Comparison of ENCODE assay signal across 1 cellular context in the genomic region with DNA sequence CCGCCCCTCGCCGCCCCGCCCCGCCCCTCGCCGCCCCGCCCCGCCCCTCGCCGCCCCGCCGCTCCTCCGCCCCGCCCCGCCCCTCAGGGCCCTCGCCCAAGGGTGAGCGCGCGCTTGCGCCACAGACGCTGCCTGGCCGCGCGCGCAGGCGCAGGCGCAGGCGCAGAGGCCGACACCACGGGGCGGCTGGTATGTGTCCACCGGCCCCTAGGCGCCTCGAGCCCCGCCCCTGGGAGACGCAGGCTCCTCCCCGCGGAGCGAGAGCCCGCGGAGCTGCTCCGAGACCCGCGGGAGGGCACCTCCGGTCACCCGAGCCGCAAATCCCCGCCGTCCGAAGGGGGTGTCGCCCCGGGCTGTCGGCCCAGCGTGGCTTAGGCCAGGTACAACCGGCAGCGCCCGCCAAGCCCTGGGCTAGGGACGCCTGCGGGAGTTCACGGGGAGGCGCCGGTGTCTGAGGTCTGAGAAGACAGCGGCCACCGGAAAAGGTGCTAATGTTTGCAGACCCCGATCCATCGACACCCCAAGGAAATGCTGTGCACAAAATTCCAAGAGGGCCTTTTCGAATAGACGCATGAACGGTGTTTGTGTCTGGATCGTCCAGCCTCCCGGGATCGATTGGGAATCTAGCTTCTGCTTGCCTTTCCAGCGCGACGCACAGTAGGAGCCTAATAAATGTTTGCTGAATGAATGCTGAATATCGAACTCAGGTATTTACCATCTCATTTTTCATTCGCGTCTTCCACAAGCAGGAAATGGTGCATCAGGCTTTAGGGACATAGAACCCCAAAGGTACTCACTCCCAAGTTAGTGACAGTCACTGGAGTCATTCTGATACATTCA.
TF ChIP-seq lines count a peak whose summit lies in the region.

No MANE protein-coding gene starts in this region.

TF ChIP-seq in WTC11, 78 proteins besides CTCF, POLR2A, EP300 and RAD21 (continued from another document):
- TF ChIP-seq HMGXB4 (CRISPR knock-in tag; IDR thresholded peaks at IDR 0.05) (0 out of 2 replicates have a peak, but pooled peaks have one; percentile 31), ZNF121 (CRISPR knock-in tag; IDR thresholded peaks at IDR 0.05) (no peak), OVOL2 (CRISPR knock-in tag; IDR thresholded peaks at IDR 0.05; ENCODE audit: borderline replicate concordance) (no peak), CREB1 (CRISPR knock-in tag; IDR thresholded peaks at IDR 0.05) (no peak)
- TF ChIP-seq, protein P1, sequence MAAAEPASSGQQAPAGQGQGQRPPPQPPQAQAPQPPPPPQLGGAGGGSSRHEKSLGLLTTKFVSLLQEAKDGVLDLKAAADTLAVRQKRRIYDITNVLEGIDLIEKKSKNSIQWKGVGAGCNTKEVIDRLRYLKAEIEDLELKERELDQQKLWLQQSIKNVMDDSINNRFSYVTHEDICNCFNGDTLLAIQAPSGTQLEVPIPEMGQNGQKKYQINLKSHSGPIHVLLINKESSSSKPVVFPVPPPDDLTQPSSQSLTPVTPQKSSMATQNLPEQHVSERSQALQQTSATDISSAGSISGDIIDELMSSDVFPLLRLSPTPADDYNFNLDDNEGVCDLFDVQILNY (CRISPR knock-in tag; IDR thresholded peaks at IDR 0.05): 0 out of 2 replicates have a peak, but pooled peaks have one; percentile 28
